23 cellular contexts compared by ENCODE assay signal in the genomic region with DNA sequence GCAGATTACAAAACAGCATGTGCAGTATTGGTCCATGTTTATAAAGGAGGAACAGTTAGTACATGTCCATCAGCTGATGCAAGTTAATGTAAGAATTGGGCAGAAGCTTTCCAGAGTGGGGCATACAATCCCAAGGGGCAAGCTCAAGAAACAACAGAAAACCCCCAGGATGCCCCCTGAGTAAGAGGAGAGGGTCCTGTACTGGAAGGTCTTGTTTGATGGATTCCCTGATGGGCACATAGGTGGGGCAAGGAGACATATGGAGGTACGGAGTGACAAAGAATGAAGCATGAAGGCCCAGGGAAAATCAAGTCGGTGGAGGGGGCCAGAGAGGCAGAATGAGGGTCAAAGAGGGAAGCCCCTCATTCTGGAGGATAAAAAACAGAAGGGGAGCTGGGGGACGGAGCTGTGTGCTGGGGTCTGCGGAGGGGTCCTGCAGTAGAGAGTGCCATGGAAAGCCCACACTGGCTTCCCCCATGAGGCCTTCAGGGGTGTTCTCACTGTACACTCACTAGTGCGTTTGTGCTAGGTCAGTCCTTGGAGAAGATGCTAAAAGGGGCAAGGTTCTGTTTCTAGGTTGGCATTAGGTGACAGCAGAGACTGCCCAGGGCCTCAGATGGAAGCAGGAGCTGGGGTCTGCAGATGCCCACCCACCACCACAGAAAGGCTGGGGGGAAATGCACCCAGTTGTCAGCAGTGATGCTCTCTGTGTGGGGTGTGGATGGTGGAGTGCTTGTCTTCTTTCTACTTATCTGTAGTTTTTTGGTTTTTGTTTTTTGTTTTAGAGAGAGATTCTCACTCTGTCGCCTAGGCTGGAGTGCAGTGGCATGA. TPM values are rescaled to one million over a fixed set of nuclear protein-coding genes. Genes with fewer than 3 reads are reported as not detected.
A peak's percentile ranks its signal among the peaks of the same experiment; 100 is the strongest.
DNase-seq lines count a peak whose midpoint lies in the region; ATAC-seq and TF ChIP-seq lines count a peak whose summit lies in the region.
"Had no signal": no experiment of that assay in that cellular context is flagged by ENCODE, and none has a peak within 500 bp of the region (broad histone marks: within the 10 kb centered on the region; RNA-seq: fewer than 3 reads in every experiment).

No MANE protein-coding gene starts in this region.

- no peak overlapping the region for H3K4me3 Mint-ChIP-seq in activated T-cell treated with anti-CD3 and anti-CD28 coated beads, Interleukin-2, amount 50 U/mL, for 72 hours
- no peak overlapping the region for H3K4me3 Mint-ChIP-seq in activated CD4-positive, alpha-beta memory T cell treated with anti-CD3 and anti-CD28 coated beads for 36 hours
- peak overlapping the region in 1 of 2 donors; percentile 11 for H3K4me3 Mint-ChIP-seq in effector memory CD8-positive, alpha-beta T cell
- H3K4me3 Mint-ChIP-seq in stimulated activated naive B cell treated with anti-CD40 and anti-IgM and Interleukin-4, amounts not matched to agents 10 μg/mL and 1 μg/mL and 100 μg/mL, for 72 hours = peak overlapping the region in 1 of 2 donors; percentile 14
- H3K4me3 Mint-ChIP-seq: HFFc6, neural crest cell had no signal

- peaks cover 48% of the 10 kb centered on the region for H3K4me1 Mint-ChIP-seq in activated T-cell treated with anti-CD3 and anti-CD28 coated beads, Interleukin-2, amount 50 U/mL, for 72 hours (ENCODE audit: low read depth)
- peaks cover 26% of the 10 kb centered on the region for H3K4me1 Mint-ChIP-seq in activated CD4-positive, alpha-beta memory T cell treated with anti-CD3 and anti-CD28 coated beads for 36 hours (ENCODE audit: low read depth)
- peaks cover 42 to 43% of the 10 kb centered on the region in 2 donors for H3K4me1 Mint-ChIP-seq in effector memory CD8-positive, alpha-beta T cell (ENCODE audit: low read depth in 2 of 2)
- peaks cover 49 to 82% of the 10 kb centered on the region in 2 donors for H3K4me1 Mint-ChIP-seq in stimulated activated naive B cell treated with anti-CD40 and anti-IgM and Interleukin-4, amounts not matched to agents 10 μg/mL and 1 μg/mL and 100 μg/mL, for 72 hours

- H3K36me3 Mint-ChIP-seq in activated T-cell treated with anti-CD3 and anti-CD28 coated beads, Interleukin-2, amount 50 U/mL, for 72 hours (ENCODE audit: insufficient read depth in 2 of 2) = peaks cover 16 to 46% of the 10 kb centered on the region in 2 donors
- H3K36me3 Mint-ChIP-seq in activated CD4-positive, alpha-beta memory T cell treated with anti-CD3 and anti-CD28 coated beads for 36 hours = peaks cover 64% of the 10 kb centered on the region
- H3K36me3 Mint-ChIP-seq in effector memory CD8-positive, alpha-beta T cell (ENCODE audit: insufficient read depth) = peaks cover 95% of the 10 kb centered on the region
- H3K36me3 Mint-ChIP-seq in stimulated activated naive B cell treated with anti-CD40 and anti-IgM and Interleukin-4, amounts not matched to agents 10 μg/mL and 1 μg/mL and 100 μg/mL, for 72 hours = peaks cover 69 to 91% of the 10 kb centered on the region in 2 donors

- POLR2A ChIA-PET in activated CD4-positive, alpha-beta memory T cell treated with anti-CD3 and anti-CD28 coated beads for 36 hours (lab: Charles Lee) = no interaction called here

- TF ChIP-seq POLR2A in esophagus muscularis mucosa (IDR thresholded peaks at IDR 0.05; ENCODE audit: low read depth) = no peak

- H3K9me3 ChIP-seq in esophagus muscularis mucosa = no peaks in the 10 kb centered on the region
- H3K9me3 ChIP-seq: psoas muscle, vagina had no signal

- no peak for TF ChIP-seq EP300 in esophagus muscularis mucosa (IDR thresholded peaks at IDR 0.05)

- H3K4me1 ChIP-seq in esophagus muscularis mucosa = no peaks in the 10 kb centered on the region
- H3K4me1 ChIP-seq: psoas muscle, vagina had no signal

- H3K27ac ChIP-seq in esophagus muscularis mucosa (replicated peaks in 1 of 4) = no peak overlapping the region
- H3K27ac ChIP-seq: coronary artery, psoas muscle, skin epidermis, vagina had no signal

- 90% methylated on average over 6 of the region's 6 CpGs for WGBS in esophagus muscularis mucosa

- H3K27me3 Mint-ChIP-seq in activated T-cell treated with anti-CD3 and anti-CD28 coated beads, Interleukin-2, amount 50 U/mL, for 72 hours (ENCODE audit: low read depth) = no peaks in the 10 kb centered on the region
- no peaks in the 10 kb centered on the region for H3K27me3 Mint-ChIP-seq in activated CD4-positive, alpha-beta memory T cell treated with anti-CD3 and anti-CD28 coated beads for 36 hours
- no peaks in the 10 kb centered on the region for H3K27me3 Mint-ChIP-seq in effector memory CD8-positive, alpha-beta T cell
- no peaks in the 10 kb centered on the region for H3K27me3 Mint-ChIP-seq in stimulated activated naive B cell treated with anti-CD40 and anti-IgM and Interleukin-4, amounts not matched to agents 10 μg/mL and 1 μg/mL and 100 μg/mL, for 72 hours

- peak overlapping the region; percentile 67 for H3K27ac Mint-ChIP-seq in activated T-cell treated with anti-CD3 and anti-CD28 coated beads, Interleukin-2, amount 50 U/mL, for 72 hours
- peak overlapping the region; percentile 24 for H3K27ac Mint-ChIP-seq in activated CD4-positive, alpha-beta memory T cell treated with anti-CD3 and anti-CD28 coated beads for 36 hours
- H3K27ac Mint-ChIP-seq in effector memory CD8-positive, alpha-beta T cell = peak overlapping the region; percentile 60 to 99
- peak overlapping the region; percentile 69 for H3K27ac Mint-ChIP-seq in stimulated activated naive B cell treated with anti-CD40 and anti-IgM and Interleukin-4, amounts not matched to agents 10 μg/mL and 1 μg/mL and 100 μg/mL, for 72 hours
- H3K27ac Mint-ChIP-seq: HFFc6 had no signal

- ATAC-seq in activated T-cell treated with anti-CD3 and anti-CD28 coated beads, Interleukin-2, amount 50 U/mL, for 72 hours (replicated peaks in 1 of 2) = no peak
- ATAC-seq in effector memory CD8-positive, alpha-beta T cell (replicated peaks) = no peak
- ATAC-seq in stimulated activated naive B cell treated with anti-CD40 and anti-IgM and Interleukin-4, amounts not matched to agents 10 μg/mL and 1 μg/mL and 100 μg/mL, for 72 hours (replicated peaks) = no peak
- ATAC-seq in GM21381 (IDR thresholded peaks at IDR 0.05; ENCODE audit: unreplicated experiment) (no peak), HG03025 (IDR thresholded peaks at IDR 0.05; ENCODE audit: low FRiP score, unreplicated experiment) (no peak)
- ATAC-seq: psoas muscle had no signal

- intact Hi-C loops in activated CD4-positive, alpha-beta memory T cell treated with anti-CD3 and anti-CD28 coated beads for 36 hours (cut with micrococcal nuclease) = no loop called here
- intact Hi-C loops in esophagus muscularis mucosa (cut with DNase I) = no loop called here

- peaks cover 0 to 17% (median 0%) of the 10 kb centered on the region in 4 donors for H3K36me3 ChIP-seq in esophagus muscularis mucosa
- H3K36me3 ChIP-seq: vagina had no signal

- no peak overlapping the region for H3K4me3 ChIP-seq in esophagus muscularis mucosa
- H3K4me3 ChIP-seq: coronary artery, psoas muscle, skin epidermis, vagina had no signal

- CTCF ChIA-PET in activated CD4-positive, alpha-beta memory T cell treated with anti-CD3 and anti-CD28 coated beads for 36 hours (lab: Charles Lee) = interaction anchor here (1.0 to 1.2 kb wide), 2 partner anchors 8 to 44 kb away, joined by 3 to 5 read pairs; no protein-coding TSS in a partner anchor

- no peak for DNase-seq in activated T-cell treated with anti-CD3 and anti-CD28 coated beads, Interleukin-2, amount 50 U/mL, for 72 hours
- DNase-seq in activated T-cell treated with anti-CD3 and anti-CD28 coated beads, Interleukin-2, amount 50 U/mL, for 1 hour = no peak
- no peak for DNase-seq in activated CD4-positive, alpha-beta memory T cell treated with anti-CD3 and anti-CD28 coated beads for 36 hours
- DNase-seq in effector memory CD8-positive, alpha-beta T cell = no peak
- no peak for DNase-seq in stimulated activated naive B cell treated with anti-CD40 and anti-IgM and Interleukin-4, amounts not matched to agents 10 μg/mL and 1 μg/mL and 100 μg/mL, for 72 hours
- DNase-seq in esophagus muscularis mucosa (ENCODE audit: extremely low spot score) = no peak
- DNase-seq: activated effector memory CD4-positive, alpha-beta T cell treated with anti-CD3 and anti-CD28 coated beads, Interleukin-2, amount 50 U/mL, for 16 hours; foreskin fibroblast; HFFc6; hippocampal formation; mesenchymal stem cell; NCI-H1417 treated with DMSO at 0.1 percent for 48 hours; NCI-H526; psoas muscle; stimulated activated CD4-positive, alpha-beta T cell treated with anti-CD3 and anti-CD28 coated beads, Interleukin-4, amount 100 ng/mL, for 1 hour had no signal

- H3K9me3 Mint-ChIP-seq in activated T-cell treated with anti-CD3 and anti-CD28 coated beads, Interleukin-2, amount 50 U/mL, for 72 hours = no peaks in the 10 kb centered on the region
- H3K9me3 Mint-ChIP-seq in activated CD4-positive, alpha-beta memory T cell treated with anti-CD3 and anti-CD28 coated beads for 36 hours = no peaks in the 10 kb centered on the region
- H3K9me3 Mint-ChIP-seq in effector memory CD8-positive, alpha-beta T cell = no peaks in the 10 kb centered on the region
- no peaks in the 10 kb centered on the region for H3K9me3 Mint-ChIP-seq in stimulated activated naive B cell treated with anti-CD40 and anti-IgM and Interleukin-4, amounts not matched to agents 10 μg/mL and 1 μg/mL and 100 μg/mL, for 72 hours
- H3K9me3 Mint-ChIP-seq: HFFc6, neural crest cell had no signal

- TF ChIP-seq CTCF in esophagus muscularis mucosa (IDR thresholded peaks at IDR 0.05) = no peak

- peaks cover 0 to 13% (median 0%) of the 10 kb centered on the region in 4 donors for H3K27me3 ChIP-seq in esophagus muscularis mucosa
- H3K27me3 ChIP-seq: vagina had no signal

RNA-seq across cellular contexts. Expression of gene MATN1, which starts 12.5 kb away (rescaled TPM):
- 1 to 10 TPM; 1.0 to 1.2 TPM for total RNA-seq in activated T-cell treated with anti-CD3 and anti-CD28 coated beads, Interleukin-2, amount 50 U/mL, for 72 hours
- under 1 TPM in 1 of 2 experiments, not detected in 1; 0.34 TPM for total RNA-seq in activated CD4-positive, alpha-beta memory T cell treated with anti-CD3 and anti-CD28 coated beads for 36 hours
- not detected for total RNA-seq in esophagus muscularis mucosa
- total RNA-seq: M059J, psoas muscle, subcutaneous adipose tissue had no signal

RNA-seq across cellular contexts. Expression of gene LAPTM5, which starts 21.7 kb away (rescaled TPM):
- total RNA-seq in activated T-cell treated with anti-CD3 and anti-CD28 coated beads, Interleukin-2, amount 50 U/mL, for 72 hours = 100 to 1,000 TPM; 220 to 281 TPM
- total RNA-seq in activated CD4-positive, alpha-beta memory T cell treated with anti-CD3 and anti-CD28 coated beads for 36 hours = 100 to 1,000 TPM; 190 to 196 TPM
- total RNA-seq in esophagus muscularis mucosa = 10 to 100 TPM; 32.4 to 83.7 (median 36.3) TPM

Comparison
In these comparisons a context has a peak if more than half of its experiments do, and no peak if none do; other contexts are left out.
1. H3K27ac Mint-ChIP-seq: peak in every context shown above with its lines; median percentile 80 in effector memory CD8-positive, alpha-beta T cell; 69 in stimulated activated naive B cell treated with anti-CD40 and anti-IgM and Interleukin-4, amounts not matched to agents 10 μg/mL and 1 μg/mL and 100 μg/mL, for 72 hours; 67 in activated T-cell treated with anti-CD3 and anti-CD28 coated beads, Interleukin-2, amount 50 U/mL, for 72 hours; 24 in activated CD4-positive, alpha-beta memory T cell treated with anti-CD3 and anti-CD28 coated beads for 36 hours.